In the genomic region with DNA sequence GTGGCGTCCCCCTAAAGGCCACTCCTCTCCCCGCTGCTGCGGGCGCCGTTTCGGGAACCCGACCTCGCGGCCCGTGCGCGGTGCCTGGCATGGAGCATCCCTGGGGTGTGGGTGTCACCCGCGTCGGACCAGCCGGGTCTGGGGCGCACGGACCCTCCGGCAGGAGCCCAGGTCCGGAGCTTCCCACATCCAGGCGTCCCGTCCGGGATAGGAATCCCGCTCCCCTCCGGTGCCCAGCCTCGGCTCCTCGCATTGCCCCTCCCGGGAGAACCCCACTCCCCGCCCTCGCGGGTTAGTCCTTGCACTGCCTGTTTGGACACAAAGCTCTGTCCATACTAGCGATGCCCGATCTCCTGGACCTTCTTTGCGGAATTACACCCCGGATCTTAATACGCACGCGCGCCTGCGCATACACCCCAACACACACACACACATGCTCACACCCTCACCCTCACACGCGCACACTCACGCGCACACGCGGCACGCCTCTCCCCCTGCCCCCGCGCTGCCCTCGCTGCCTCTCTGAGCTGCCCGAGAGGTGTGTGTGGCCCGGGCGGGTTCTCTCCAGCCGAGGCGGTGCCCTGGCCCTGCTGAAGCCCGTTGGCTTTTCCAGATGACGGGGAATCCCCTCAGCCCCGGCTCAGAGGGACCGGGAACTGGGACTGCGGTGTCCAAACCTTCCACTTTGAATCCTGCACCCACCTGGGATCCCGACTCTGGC, we compare ENCODE assay signal across 8 cellular contexts. TPM values are rescaled to one million over a fixed set of nuclear protein-coding genes. Genes with fewer than 3 reads are reported as not detected.
DNase-seq lines count a peak whose midpoint lies in the region; ATAC-seq and TF ChIP-seq lines count a peak whose summit lies in the region.

No MANE protein-coding gene starts in this region.

- peak overlapping the region; percentile 85 for H3K4me2 ChIP-seq in smooth muscle cell

- H2AFZ ChIP-seq in smooth muscle cell (ENCODE audit: low read depth), result peak overlapping the region; percentile 38

- H3K27me3 ChIP-seq in smooth muscle cell (ENCODE audit: low read depth), result peaks cover 6% of the 10 kb centered on the region

- POLR2A ChIA-PET in WTC11 (lab: Charles Lee), result no interaction called here

- TF ChIP-seq CTCF in WTC11 (IDR thresholded peaks at IDR 0.05) (no peak), smooth muscle cell (IDR thresholded peaks at IDR 0.05; ENCODE audit: borderline replicate concordance, insufficient read depth, poor library complexity, severe bottlenecking) (no peak)

- H3K9ac ChIP-seq in smooth muscle cell (ENCODE audit: low read depth), result no peak overlapping the region

- H3K9me3 Mint-ChIP-seq in WTC11, result no peaks in the 10 kb centered on the region

- no peaks in the 10 kb centered on the region for H3K4me1 ChIP-seq in smooth muscle cell (ENCODE audit: low read depth)

- H3K27ac ChIP-seq in caudate nucleus (ENCODE audit: low read depth, low read length) (peak overlapping the region; percentile 82), smooth muscle cell (ENCODE audit: low read depth) (no peak overlapping the region)

- H3K27ac Mint-ChIP-seq in WTC11, result no peak overlapping the region

- H3K27me3 Mint-ChIP-seq in WTC11 (ENCODE audit: low read depth), result peaks cover 47% of the 10 kb centered on the region

- no peaks in the 10 kb centered on the region for H3K36me3 ChIP-seq in smooth muscle cell (ENCODE audit: low read depth)

- ATAC-seq in GM21825 (IDR thresholded peaks at IDR 0.05; ENCODE audit: unreplicated experiment) (peak; percentile 23), WTC11 (peak; percentile 38)

- H3F3A ChIP-seq in smooth muscle cell (ENCODE audit: low read depth), result no peaks in the 10 kb centered on the region

- CTCF ChIA-PET in WTC11 (lab: Charles Lee), result interaction anchor here (0.8 to 1.2 kb wide), 3 partner anchors 13 to 74 kb away, joined by 3 read pairs; no protein-coding TSS in a partner anchor

- no peaks in the 10 kb centered on the region for H4K20me1 ChIP-seq in smooth muscle cell (ENCODE audit: low read depth)

- H3K79me2 ChIP-seq in smooth muscle cell (ENCODE audit: low read depth), result no peaks in the 10 kb centered on the region

- no peaks in the 10 kb centered on the region for H3K36me3 Mint-ChIP-seq in WTC11

- 1% methylated on average over 46 of the region's 61 CpGs for WGBS in smooth muscle cell (ENCODE audit: low lambda C conversion rate)

- DNase-seq in EL (peak; percentile 70), LoVo (ENCODE audit: low spot score) (peak; percentile 32), WTC11 (ENCODE audit: low spot score) (peak; percentile 51), caudate nucleus (lab: John Stamatoyannopoulos, UW) (peak in 58 of 61 donors; percentile 20 to 84 (median 64)), inferior parietal cortex (ENCODE audit: extremely low spot score) (peak; percentile 75), smooth muscle cell (lab: John Stamatoyannopoulos, UW; ENCODE audit: unreplicated experiment) (peak; percentile 30), NCI-H446 (lab: John Stamatoyannopoulos, UW) (no peak)

- H3K4me3 Mint-ChIP-seq in WTC11, result peak overlapping the region; percentile 84

- peaks cover 5% of the 10 kb centered on the region for H3K4me1 Mint-ChIP-seq in WTC11

- no peaks in the 10 kb centered on the region for H3K9me3 ChIP-seq in smooth muscle cell (replicated peaks; ENCODE audit: low read depth)

- peak overlapping the region; percentile 82 for H3K4me3 ChIP-seq in smooth muscle cell

TF ChIP-seq in WTC11, 78 proteins besides CTCF, POLR2A, EP300 and RAD21 (continues in another document):
- TF ChIP-seq, protein P1, sequence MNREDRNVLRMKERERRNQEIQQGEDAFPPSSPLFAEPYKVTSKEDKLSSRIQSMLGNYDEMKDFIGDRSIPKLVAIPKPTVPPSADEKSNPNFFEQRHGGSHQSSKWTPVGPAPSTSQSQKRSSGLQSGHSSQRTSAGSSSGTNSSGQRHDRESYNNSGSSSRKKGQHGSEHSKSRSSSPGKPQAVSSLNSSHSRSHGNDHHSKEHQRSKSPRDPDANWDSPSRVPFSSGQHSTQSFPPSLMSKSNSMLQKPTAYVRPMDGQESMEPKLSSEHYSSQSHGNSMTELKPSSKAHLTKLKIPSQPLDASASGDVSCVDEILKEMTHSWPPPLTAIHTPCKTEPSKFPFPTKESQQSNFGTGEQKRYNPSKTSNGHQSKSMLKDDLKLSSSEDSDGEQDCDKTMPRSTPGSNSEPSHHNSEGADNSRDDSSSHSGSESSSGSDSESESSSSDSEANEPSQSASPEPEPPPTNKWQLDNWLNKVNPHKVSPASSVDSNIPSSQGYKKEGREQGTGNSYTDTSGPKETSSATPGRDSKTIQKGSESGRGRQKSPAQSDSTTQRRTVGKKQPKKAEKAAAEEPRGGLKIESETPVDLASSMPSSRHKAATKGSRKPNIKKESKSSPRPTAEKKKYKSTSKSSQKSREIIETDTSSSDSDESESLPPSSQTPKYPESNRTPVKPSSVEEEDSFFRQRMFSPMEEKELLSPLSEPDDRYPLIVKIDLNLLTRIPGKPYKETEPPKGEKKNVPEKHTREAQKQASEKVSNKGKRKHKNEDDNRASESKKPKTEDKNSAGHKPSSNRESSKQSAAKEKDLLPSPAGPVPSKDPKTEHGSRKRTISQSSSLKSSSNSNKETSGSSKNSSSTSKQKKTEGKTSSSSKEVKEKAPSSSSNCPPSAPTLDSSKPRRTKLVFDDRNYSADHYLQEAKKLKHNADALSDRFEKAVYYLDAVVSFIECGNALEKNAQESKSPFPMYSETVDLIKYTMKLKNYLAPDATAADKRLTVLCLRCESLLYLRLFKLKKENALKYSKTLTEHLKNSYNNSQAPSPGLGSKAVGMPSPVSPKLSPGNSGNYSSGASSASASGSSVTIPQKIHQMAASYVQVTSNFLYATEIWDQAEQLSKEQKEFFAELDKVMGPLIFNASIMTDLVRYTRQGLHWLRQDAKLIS (CRISPR knock-in tag; IDR thresholded peaks at IDR 0.05; ENCODE audit: borderline replicate concordance), result no peak
- TF ChIP-seq, protein P2, sequence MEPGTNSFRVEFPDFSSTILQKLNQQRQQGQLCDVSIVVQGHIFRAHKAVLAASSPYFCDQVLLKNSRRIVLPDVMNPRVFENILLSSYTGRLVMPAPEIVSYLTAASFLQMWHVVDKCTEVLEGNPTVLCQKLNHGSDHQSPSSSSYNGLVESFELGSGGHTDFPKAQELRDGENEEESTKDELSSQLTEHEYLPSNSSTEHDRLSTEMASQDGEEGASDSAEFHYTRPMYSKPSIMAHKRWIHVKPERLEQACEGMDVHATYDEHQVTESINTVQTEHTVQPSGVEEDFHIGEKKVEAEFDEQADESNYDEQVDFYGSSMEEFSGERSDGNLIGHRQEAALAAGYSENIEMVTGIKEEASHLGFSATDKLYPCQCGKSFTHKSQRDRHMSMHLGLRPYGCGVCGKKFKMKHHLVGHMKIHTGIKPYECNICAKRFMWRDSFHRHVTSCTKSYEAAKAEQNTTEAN (CRISPR knock-in tag; IDR thresholded peaks at IDR 0.05), result peak; percentile 92
- TF ChIP-seq, protein P3, sequence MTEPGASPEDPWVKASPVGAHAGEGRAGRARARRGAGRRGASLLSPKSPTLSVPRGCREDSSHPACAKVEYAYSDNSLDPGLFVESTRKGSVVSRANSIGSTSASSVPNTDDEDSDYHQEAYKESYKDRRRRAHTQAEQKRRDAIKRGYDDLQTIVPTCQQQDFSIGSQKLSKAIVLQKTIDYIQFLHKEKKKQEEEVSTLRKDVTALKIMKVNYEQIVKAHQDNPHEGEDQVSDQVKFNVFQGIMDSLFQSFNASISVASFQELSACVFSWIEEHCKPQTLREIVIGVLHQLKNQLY (CRISPR knock-in tag; IDR thresholded peaks at IDR 0.05), result no peak
- TF ChIP-seq, protein P4, sequence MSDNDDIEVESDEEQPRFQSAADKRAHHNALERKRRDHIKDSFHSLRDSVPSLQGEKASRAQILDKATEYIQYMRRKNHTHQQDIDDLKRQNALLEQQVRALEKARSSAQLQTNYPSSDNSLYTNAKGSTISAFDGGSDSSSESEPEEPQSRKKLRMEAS (CRISPR knock-in tag; IDR thresholded peaks at IDR 0.05), result 0 out of 2 replicates have a peak, but pooled peaks have one; percentile 29
- TF ChIP-seq, protein P5, sequence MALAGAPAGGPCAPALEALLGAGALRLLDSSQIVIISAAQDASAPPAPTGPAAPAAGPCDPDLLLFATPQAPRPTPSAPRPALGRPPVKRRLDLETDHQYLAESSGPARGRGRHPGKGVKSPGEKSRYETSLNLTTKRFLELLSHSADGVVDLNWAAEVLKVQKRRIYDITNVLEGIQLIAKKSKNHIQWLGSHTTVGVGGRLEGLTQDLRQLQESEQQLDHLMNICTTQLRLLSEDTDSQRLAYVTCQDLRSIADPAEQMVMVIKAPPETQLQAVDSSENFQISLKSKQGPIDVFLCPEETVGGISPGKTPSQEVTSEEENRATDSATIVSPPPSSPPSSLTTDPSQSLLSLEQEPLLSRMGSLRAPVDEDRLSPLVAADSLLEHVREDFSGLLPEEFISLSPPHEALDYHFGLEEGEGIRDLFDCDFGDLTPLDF (CRISPR knock-in tag; IDR thresholded peaks at IDR 0.05), result no peak
- TF ChIP-seq, protein P6, sequence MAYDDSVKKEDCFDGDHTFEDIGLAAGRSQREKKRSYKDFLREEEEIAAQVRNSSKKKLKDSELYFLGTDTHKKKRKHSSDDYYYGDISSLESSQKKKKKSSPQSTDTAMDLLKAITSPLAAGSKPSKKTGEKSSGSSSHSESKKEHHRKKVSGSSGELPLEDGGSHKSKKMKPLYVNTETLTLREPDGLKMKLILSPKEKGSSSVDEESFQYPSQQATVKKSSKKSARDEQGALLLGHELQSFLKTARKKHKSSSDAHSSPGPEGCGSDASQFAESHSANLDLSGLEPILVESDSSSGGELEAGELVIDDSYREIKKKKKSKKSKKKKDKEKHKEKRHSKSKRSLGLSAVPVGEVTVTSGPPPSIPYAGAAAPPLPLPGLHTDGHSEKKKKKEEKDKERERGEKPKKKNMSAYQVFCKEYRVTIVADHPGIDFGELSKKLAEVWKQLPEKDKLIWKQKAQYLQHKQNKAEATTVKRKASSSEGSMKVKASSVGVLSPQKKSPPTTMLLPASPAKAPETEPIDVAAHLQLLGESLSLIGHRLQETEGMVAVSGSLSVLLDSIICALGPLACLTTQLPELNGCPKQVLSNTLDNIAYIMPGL (CRISPR knock-in tag; IDR thresholded peaks at IDR 0.05), result peak; percentile 78; the same call in 1 of the 2 replicates
- TF ChIP-seq NFE2L1 (CRISPR knock-in tag; IDR thresholded peaks at IDR 0.05) (0 out of 2 replicates have a peak, but pooled peaks have one; percentile 16), SMAD3 (CRISPR knock-in tag; IDR thresholded peaks at IDR 0.05; ENCODE audit: borderline replicate concordance) (0 out of 2 replicates have a peak, but pooled peaks have one; percentile 13)

RNA-seq across cellular contexts. Expression of a gene that starts 0.9 kb away (rescaled TPM):
- total RNA-seq in WTC11 (2021) (5.0 to 6.4 TPM (median 5.4 TPM) in 3 replicates), smooth muscle cell (3.9 and 13.1 TPM in 2 replicates)
- 3.1 and 5.9 TPM in 2 replicates for polyA plus RNA-seq in smooth muscle cell

Comparison
In these comparisons a context has a peak if more than half of its experiments do, and no peak if none do; other contexts are left out.
1. DNase-seq: peak in EL (single experiment), LoVo (single experiment), WTC11 (single experiment), caudate nucleus (58 of 61), inferior parietal cortex (single experiment) and smooth muscle cell (single experiment); none in NCI-H446 (0 of 2).